In the genomic region with DNA sequence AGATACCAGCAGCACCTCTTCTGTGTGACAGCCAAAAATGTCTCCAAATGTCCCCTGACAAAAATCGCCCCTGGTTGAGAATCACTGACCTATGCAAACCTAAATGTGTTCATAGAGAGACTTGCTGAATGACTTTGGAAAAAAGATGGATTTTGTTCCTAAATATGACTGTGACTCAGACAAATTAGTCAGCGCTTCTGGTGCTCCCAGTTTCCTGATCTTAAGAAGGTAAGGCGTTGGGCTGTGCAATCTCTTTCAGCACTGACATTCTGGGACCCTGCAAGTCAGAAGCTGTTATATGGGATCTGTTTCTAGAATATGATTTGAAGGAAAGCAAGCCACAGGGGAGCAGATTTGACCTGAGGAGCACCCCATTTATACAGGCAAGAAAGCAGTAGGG, we compare ENCODE assay signal across 12 cellular contexts.
"Had no signal": no experiment of that assay in that cellular context is flagged by ENCODE, and none has a peak within 500 bp of the region (broad histone marks: within the 10 kb centered on the region; RNA-seq: fewer than 3 reads in every experiment).

No MANE protein-coding gene starts in this region.

- ATAC-seq: activated T-cell treated with anti-CD3 and anti-CD28 coated beads, Interleukin-2, amount 50 U/mL, for 4 hours; heart left ventricle had no signal

- H3K36me3 ChIP-seq: heart left ventricle, left ventricle myocardium inferior, suprapubic skin had no signal

- H3K9me3 ChIP-seq: suprapubic skin had no signal

- H3K4me1 ChIP-seq: suprapubic skin had no signal

- H3K4me3 ChIP-seq: heart left ventricle, left ventricle myocardium inferior, suprapubic skin had no signal

- H3K27ac ChIP-seq: heart left ventricle, left ventricle myocardium inferior, suprapubic skin had no signal

- FAIRE-seq: islet of Langerhans had no signal

- H3K27me3 ChIP-seq: heart left ventricle, suprapubic skin had no signal

- DNase-seq: activated CD4-positive, alpha-beta T cell treated with anti-CD3 and anti-CD28 coated beads, Interleukin-2, amount 50 U/mL, for 48 hours; activated CD4-positive, CD25-positive, alpha-beta regulatory T cell treated with anti-CD3 and anti-CD28 coated beads, Interleukin-2, amount 50 U/mL, for 72 hours; activated gamma-delta T cell; activated T-cell treated with anti-CD3 and anti-CD28 coated beads, Interleukin-2, amount 50 U/mL, for 4 hours; heart left ventricle; left ventricle myocardium inferior; nephron progenitor cell; stimulated activated CD4-positive, alpha-beta T cell treated with anti-CD3 and anti-CD28 coated beads, Interleukin-12 subunit alpha, Interleukin-12 subunit beta, amount 100 ng/mL, for 4 hours; stimulated activated naive CD4-positive, alpha-beta T cell treated with Interleukin-2 at 50 U/mL for 16 hours; SW 1271 had no signal
